ENCODE assay signal across 15 cellular contexts in the genomic region with DNA sequence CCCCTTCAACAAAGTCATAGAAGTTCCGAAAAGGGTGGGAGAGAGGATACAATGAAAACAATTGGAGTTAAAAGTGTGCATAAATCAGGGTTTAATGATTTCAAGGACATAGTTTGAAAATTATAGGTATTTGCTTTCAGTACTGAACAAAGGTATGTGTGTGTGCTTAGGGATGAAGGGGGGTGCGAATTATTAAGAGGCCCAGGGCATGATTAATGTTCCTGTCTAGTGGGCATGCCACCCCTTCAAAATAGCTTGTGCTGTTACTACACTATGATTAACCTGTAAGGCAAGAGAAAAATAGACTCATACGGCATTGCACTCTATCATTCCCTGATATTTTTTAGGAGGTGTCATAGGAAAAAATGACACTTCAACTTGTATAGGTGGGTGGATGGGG.
"Had no signal": no experiment of that assay in that cellular context is flagged by ENCODE, and none has a peak within 500 bp of the region (broad histone marks: within the 10 kb centered on the region; RNA-seq: fewer than 3 reads in every experiment).

No MANE protein-coding gene starts in this region.

- DNase-seq: effector memory CD4-positive, alpha-beta T cell; heart right ventricle; hypothalamus; islet precursor cell; left cardiac atrium; left ventricle myocardium superior; mesenchymal stem cell; midbrain; nucleus accumbens; ovary; right lobe of liver; stimulated activated CD4-positive, alpha-beta T cell treated with anti-CD3 and anti-CD28 coated beads, Interleukin-4, amount 100 ng/mL, for 24 hours; tibial artery; upper lobe of left lung; uterus had no signal
